In the genomic region with DNA sequence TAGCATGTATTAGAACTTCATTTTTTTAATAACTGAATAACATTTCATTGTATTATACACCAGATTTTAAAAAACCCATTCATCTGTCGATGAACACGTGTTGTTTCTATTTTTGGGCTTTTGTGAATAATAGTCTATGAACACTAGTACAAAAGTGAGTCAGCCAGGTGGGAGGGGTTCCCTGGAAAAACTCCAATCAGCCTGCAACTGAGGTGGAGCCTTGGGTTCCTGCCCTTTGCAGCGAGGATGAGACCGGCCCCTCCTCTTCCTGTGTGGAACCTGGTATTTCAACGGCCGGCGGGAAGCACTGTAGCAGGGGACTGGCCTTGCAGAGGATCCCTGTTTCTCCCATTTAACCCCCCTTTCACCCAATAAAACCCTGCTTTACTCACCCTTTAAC, we compare ENCODE assay signal across 2 cellular contexts.
TF ChIP-seq lines count a peak whose summit lies in the region.

No MANE protein-coding gene starts in this region.

TF ChIP-seq in GM23338, 12 proteins besides CTCF, POLR2A, EP300 and RAD21:
- TF ChIP-seq, protein P1, sequence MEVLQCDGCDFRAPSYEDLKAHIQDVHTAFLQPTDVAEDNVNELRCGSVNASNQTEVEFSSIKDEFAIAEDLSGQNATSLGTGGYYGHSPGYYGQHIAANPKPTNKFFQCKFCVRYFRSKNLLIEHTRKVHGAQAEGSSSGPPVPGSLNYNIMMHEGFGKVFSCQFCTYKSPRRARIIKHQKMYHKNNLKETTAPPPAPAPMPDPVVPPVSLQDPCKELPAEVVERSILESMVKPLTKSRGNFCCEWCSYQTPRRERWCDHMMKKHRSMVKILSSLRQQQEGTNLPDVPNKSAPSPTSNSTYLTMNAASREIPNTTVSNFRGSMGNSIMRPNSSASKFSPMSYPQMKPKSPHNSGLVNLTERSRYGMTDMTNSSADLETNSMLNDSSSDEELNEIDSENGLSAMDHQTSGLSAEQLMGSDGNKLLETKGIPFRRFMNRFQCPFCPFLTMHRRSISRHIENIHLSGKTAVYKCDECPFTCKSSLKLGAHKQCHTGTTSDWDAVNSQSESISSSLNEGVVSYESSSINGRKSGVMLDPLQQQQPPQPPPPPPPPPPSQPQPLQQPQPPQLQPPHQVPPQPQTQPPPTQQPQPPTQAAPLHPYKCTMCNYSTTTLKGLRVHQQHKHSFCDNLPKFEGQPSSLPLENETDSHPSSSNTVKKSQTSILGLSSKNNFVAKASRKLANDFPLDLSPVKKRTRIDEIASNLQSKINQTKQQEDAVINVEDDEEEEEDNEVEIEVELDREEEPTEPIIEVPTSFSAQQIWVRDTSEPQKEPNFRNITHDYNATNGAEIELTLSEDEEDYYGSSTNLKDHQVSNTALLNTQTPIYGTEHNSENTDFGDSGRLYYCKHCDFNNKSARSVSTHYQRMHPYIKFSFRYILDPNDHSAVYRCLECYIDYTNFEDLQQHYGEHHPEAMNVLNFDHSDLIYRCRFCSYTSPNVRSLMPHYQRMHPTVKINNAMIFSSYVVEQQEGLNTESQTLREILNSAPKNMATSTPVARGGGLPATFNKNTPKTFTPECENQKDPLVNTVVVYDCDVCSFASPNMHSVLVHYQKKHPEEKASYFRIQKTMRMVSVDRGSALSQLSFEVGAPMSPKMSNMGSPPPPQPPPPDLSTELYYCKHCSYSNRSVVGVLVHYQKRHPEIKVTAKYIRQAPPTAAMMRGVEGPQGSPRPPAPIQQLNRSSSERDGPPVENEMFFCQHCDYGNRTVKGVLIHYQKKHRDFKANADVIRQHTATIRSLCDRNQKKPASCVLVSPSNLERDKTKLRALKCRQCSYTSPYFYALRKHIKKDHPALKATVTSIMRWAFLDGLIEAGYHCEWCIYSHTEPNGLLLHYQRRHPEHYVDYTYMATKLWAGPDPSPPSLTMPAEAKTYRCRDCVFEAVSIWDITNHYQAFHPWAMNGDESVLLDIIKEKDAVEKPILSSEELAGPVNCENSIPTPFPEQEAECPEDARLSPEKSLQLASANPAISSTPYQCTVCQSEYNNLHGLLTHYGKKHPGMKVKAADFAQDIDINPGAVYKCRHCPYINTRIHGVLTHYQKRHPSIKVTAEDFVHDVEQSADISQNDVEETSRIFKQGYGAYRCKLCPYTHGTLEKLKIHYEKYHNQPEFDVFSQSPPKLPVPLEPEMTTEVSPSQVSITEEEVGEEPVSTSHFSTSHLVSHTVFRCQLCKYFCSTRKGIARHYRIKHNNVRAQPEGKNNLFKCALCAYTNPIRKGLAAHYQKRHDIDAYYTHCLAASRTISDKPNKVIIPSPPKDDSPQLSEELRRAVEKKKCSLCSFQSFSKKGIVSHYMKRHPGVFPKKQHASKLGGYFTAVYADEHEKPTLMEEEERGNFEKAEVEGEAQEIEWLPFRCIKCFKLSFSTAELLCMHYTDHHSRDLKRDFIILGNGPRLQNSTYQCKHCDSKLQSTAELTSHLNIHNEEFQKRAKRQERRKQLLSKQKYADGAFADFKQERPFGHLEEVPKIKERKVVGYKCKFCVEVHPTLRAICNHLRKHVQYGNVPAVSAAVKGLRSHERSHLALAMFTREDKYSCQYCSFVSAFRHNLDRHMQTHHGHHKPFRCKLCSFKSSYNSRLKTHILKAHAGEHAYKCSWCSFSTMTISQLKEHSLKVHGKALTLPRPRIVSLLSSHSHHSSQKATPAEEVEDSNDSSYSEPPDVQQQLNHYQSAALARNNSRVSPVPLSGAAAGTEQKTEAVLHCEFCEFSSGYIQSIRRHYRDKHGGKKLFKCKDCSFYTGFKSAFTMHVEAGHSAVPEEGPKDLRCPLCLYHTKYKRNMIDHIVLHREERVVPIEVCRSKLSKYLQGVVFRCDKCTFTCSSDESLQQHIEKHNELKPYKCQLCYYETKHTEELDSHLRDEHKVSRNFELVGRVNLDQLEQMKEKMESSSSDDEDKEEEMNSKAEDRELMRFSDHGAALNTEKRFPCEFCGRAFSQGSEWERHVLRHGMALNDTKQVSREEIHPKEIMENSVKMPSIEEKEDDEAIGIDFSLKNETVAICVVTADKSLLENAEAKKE (CRISPR knock-in tag; IDR thresholded peaks at IDR 0.05), result no peak
- TF ChIP-seq POLR2AphosphoS5 (IDR thresholded peaks at IDR 0.05; ENCODE audit: low read depth), result no peak

TF ChIP-seq in H1, 55 proteins besides CTCF, POLR2A, EP300 and RAD21:
- TF ChIP-seq RFX5 (IDR thresholded peaks at IDR 0.05; ENCODE audit: borderline replicate concordance, low read depth, low read length) (no peak), CBX5 (IDR thresholded peaks at IDR 0.05; ENCODE audit: low read depth, low read length) (no peak), HDAC6 (IDR thresholded peaks at IDR 0.05; ENCODE audit: low read depth, low read length) (no peak), SAP30 (IDR thresholded peaks at IDR 0.05; ENCODE audit: insufficient read depth, insufficient replicate concordance, low read length) (no peak), SP1 (IDR thresholded peaks at IDR 0.05; ENCODE audit: low read depth, low read length) (no peak), ZNF274 (IDR thresholded peaks at IDR 0.05; ENCODE audit: borderline replicate concordance, extremely low read depth, low read length) (no peak), BACH1 (IDR thresholded peaks at IDR 0.05; ENCODE audit: low read length) (no peak), BCL11A (IDR thresholded peaks at IDR 0.05; ENCODE audit: low read depth in 2 of 2, low read length in 2 of 2) (no peak), KDM5A (IDR thresholded peaks at IDR 0.05; ENCODE audit: low read length) (no peak)
- TF ChIP-seq, protein P2, sequence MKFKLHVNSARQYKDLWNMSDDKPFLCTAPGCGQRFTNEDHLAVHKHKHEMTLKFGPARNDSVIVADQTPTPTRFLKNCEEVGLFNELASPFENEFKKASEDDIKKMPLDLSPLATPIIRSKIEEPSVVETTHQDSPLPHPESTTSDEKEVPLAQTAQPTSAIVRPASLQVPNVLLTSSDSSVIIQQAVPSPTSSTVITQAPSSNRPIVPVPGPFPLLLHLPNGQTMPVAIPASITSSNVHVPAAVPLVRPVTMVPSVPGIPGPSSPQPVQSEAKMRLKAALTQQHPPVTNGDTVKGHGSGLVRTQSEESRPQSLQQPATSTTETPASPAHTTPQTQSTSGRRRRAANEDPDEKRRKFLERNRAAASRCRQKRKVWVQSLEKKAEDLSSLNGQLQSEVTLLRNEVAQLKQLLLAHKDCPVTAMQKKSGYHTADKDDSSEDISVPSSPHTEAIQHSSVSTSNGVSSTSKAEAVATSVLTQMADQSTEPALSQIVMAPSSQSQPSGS (IDR thresholded peaks at IDR 0.05; ENCODE audit: low read length), result no peak
